ENCODE assay signal across 1 cellular context in the genomic region with DNA sequence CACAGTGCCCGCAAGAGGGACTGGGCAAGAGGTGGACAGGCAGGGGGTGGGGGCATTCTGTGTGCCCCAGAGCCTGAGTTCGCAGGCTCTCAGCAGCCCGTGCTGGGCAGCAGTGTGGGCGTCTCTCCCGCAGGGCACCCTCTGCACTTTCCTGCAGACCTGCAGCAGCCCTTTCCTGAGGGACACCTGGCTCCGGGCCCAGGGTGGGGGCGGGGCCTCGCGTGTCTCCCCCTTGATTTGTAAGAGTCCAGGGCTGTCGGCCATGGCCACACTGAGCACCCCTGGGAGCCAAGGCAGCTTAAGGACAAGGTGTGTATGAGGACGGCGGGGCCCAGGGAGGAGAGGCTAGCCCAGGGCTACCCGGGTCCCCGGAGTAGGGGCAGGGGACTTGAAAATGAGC.
TF ChIP-seq lines count a peak whose summit lies in the region.

No MANE protein-coding gene starts in this region.

TF ChIP-seq in SK-N-SH treated with all-trans-retinoic acid at 6 μM for 48 hours, 23 proteins besides CTCF, POLR2A, EP300 and RAD21:
- TF ChIP-seq, protein P1, sequence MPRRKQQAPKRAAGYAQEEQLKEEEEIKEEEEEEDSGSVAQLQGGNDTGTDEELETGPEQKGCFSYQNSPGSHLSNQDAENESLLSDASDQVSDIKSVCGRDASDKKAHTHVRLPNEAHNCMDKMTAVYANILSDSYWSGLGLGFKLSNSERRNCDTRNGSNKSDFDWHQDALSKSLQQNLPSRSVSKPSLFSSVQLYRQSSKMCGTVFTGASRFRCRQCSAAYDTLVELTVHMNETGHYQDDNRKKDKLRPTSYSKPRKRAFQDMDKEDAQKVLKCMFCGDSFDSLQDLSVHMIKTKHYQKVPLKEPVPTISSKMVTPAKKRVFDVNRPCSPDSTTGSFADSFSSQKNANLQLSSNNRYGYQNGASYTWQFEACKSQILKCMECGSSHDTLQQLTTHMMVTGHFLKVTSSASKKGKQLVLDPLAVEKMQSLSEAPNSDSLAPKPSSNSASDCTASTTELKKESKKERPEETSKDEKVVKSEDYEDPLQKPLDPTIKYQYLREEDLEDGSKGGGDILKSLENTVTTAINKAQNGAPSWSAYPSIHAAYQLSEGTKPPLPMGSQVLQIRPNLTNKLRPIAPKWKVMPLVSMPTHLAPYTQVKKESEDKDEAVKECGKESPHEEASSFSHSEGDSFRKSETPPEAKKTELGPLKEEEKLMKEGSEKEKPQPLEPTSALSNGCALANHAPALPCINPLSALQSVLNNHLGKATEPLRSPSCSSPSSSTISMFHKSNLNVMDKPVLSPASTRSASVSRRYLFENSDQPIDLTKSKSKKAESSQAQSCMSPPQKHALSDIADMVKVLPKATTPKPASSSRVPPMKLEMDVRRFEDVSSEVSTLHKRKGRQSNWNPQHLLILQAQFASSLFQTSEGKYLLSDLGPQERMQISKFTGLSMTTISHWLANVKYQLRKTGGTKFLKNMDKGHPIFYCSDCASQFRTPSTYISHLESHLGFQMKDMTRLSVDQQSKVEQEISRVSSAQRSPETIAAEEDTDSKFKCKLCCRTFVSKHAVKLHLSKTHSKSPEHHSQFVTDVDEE (CRISPR knock-in tag; IDR thresholded peaks at IDR 0.05): no peak
- no peak for TF ChIP-seq ISL1 (CRISPR knock-in tag; IDR thresholded peaks at IDR 0.05)
